ENCODE assay signal across 1 cellular context in the genomic region with DNA sequence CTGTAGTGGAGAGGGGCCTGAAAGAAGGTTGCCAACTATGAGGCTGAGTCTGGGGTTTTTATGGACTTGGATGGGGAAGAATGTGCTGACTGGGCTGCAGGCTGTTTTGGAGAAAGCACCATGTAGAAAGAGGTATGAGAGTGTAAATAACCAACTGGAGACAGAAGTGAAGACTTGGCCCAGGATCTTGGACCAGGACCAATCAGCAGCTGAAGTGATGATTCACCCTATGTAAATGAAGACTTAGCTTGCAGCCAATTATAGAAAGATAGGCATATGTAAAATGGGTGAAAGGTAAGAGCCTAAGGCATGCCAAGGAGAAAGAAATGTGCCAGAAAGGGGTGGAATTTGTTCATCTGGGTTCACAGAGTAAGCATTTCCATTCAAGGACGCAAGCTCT.
TF ChIP-seq lines count a peak whose summit lies in the region.

No MANE protein-coding gene starts in this region.

TF ChIP-seq in H1, 55 proteins besides CTCF, POLR2A, EP300 and RAD21 (continued from another document):
- TF ChIP-seq, protein P1, sequence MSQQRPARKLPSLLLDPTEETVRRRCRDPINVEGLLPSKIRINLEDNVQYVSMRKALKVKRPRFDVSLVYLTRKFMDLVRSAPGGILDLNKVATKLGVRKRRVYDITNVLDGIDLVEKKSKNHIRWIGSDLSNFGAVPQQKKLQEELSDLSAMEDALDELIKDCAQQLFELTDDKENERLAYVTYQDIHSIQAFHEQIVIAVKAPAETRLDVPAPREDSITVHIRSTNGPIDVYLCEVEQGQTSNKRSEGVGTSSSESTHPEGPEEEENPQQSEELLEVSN (IDR thresholded peaks at IDR 0.05): no peak
- TF ChIP-seq, protein P2, sequence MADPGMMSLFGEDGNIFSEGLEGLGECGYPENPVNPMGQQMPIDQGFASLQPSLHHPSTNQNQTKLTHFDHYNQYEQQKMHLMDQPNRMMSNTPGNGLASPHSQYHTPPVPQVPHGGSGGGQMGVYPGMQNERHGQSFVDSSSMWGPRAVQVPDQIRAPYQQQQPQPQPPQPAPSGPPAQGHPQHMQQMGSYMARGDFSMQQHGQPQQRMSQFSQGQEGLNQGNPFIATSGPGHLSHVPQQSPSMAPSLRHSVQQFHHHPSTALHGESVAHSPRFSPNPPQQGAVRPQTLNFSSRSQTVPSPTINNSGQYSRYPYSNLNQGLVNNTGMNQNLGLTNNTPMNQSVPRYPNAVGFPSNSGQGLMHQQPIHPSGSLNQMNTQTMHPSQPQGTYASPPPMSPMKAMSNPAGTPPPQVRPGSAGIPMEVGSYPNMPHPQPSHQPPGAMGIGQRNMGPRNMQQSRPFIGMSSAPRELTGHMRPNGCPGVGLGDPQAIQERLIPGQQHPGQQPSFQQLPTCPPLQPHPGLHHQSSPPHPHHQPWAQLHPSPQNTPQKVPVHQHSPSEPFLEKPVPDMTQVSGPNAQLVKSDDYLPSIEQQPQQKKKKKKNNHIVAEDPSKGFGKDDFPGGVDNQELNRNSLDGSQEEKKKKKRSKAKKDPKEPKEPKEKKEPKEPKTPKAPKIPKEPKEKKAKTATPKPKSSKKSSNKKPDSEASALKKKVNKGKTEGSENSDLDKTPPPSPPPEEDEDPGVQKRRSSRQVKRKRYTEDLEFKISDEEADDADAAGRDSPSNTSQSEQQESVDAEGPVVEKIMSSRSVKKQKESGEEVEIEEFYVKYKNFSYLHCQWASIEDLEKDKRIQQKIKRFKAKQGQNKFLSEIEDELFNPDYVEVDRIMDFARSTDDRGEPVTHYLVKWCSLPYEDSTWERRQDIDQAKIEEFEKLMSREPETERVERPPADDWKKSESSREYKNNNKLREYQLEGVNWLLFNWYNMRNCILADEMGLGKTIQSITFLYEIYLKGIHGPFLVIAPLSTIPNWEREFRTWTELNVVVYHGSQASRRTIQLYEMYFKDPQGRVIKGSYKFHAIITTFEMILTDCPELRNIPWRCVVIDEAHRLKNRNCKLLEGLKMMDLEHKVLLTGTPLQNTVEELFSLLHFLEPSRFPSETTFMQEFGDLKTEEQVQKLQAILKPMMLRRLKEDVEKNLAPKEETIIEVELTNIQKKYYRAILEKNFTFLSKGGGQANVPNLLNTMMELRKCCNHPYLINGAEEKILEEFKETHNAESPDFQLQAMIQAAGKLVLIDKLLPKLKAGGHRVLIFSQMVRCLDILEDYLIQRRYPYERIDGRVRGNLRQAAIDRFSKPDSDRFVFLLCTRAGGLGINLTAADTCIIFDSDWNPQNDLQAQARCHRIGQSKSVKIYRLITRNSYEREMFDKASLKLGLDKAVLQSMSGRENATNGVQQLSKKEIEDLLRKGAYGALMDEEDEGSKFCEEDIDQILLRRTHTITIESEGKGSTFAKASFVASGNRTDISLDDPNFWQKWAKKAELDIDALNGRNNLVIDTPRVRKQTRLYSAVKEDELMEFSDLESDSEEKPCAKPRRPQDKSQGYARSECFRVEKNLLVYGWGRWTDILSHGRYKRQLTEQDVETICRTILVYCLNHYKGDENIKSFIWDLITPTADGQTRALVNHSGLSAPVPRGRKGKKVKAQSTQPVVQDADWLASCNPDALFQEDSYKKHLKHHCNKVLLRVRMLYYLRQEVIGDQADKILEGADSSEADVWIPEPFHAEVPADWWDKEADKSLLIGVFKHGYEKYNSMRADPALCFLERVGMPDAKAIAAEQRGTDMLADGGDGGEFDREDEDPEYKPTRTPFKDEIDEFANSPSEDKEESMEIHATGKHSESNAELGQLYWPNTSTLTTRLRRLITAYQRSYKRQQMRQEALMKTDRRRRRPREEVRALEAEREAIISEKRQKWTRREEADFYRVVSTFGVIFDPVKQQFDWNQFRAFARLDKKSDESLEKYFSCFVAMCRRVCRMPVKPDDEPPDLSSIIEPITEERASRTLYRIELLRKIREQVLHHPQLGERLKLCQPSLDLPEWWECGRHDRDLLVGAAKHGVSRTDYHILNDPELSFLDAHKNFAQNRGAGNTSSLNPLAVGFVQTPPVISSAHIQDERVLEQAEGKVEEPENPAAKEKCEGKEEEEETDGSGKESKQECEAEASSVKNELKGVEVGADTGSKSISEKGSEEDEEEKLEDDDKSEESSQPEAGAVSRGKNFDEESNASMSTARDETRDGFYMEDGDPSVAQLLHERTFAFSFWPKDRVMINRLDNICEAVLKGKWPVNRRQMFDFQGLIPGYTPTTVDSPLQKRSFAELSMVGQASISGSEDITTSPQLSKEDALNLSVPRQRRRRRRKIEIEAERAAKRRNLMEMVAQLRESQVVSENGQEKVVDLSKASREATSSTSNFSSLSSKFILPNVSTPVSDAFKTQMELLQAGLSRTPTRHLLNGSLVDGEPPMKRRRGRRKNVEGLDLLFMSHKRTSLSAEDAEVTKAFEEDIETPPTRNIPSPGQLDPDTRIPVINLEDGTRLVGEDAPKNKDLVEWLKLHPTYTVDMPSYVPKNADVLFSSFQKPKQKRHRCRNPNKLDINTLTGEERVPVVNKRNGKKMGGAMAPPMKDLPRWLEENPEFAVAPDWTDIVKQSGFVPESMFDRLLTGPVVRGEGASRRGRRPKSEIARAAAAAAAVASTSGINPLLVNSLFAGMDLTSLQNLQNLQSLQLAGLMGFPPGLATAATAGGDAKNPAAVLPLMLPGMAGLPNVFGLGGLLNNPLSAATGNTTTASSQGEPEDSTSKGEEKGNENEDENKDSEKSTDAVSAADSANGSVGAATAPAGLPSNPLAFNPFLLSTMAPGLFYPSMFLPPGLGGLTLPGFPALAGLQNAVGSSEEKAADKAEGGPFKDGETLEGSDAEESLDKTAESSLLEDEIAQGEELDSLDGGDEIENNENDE (IDR thresholded peaks at IDR 0.05; ENCODE audit: insufficient replicate concordance, low read length): no peak
- TF ChIP-seq CBX8 (IDR thresholded peaks at IDR 0.05; ENCODE audit: borderline replicate concordance, low read depth, low read length) (no peak), GTF2F1 (IDR thresholded peaks at IDR 0.05; ENCODE audit: borderline replicate concordance, low read depth, low read length) (no peak), SRF (IDR thresholded peaks at IDR 0.05; ENCODE audit: low read depth, low read length) (no peak), BACH1 (IDR thresholded peaks at IDR 0.05; ENCODE audit: low read length) (no peak), TBP (IDR thresholded peaks at IDR 0.05; ENCODE audit: low read depth, low read length) (no peak), SIRT6 (IDR thresholded peaks at IDR 0.05; ENCODE audit: low read length) (no peak), KDM5A (IDR thresholded peaks at IDR 0.05; ENCODE audit: low read length) (no peak)
TF ChIP-seq in H1: peak in this region for 0.
